22 cellular contexts compared by ENCODE assay signal in the genomic region with DNA sequence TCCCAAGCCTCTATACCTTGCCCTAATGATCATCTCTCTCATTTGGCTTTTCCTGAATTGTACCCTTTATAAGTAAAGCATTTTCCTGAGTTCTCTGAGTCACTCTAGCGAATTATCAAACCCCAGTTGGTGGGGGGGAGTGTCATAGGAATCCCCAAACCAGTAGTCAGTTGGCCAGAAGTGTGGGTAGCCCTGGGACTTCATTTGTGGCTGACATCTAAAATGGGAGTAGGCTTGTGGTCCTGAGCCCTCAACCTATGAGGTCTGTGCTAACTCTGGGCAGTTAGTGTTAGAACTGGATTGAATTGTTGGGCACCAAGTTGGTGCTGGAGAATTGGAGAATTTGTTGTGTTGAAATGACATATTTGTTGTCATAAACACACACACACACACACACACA.
"Had no signal": no experiment of that assay in that cellular context is flagged by ENCODE, and none has a peak within 500 bp of the region (broad histone marks: within the 10 kb centered on the region; RNA-seq: fewer than 3 reads in every experiment).

No MANE protein-coding gene starts in this region.

- H3K27ac ChIP-seq: left lung, lower lobe of right lung, ovary, testis, thyroid gland, transverse colon, vagina had no signal

- H3K4me1 ChIP-seq: testis, transverse colon had no signal

- H3K27me3 ChIP-seq: left lung, ovary, testis, thyroid gland, transverse colon, upper lobe of left lung, vagina had no signal

- H3K9me3 ChIP-seq: left lung, lower lobe of right lung, ovary, testis, thyroid gland, transverse colon, upper lobe of left lung, vagina had no signal

- ATAC-seq: left colon; lower lobe of right lung; naive thymus-derived CD4-positive, alpha-beta T cell; natural killer cell treated with Interleukin-12 subunit alpha and Interleukin-12 subunit beta and Interleukin-15 and Interleukin-18, amount 100 ng/mL, for 72 hours; right cardiac atrium; stimulated activated naive B cell treated with anti-CD40 and anti-IgM and Interleukin-4, amounts not matched to agents 10 μg/mL and 1 μg/mL and 100 μg/mL, for 72 hours had no signal

- H3K36me3 ChIP-seq: left lung, lower lobe of right lung, ovary, thyroid gland, transverse colon, upper lobe of left lung, vagina had no signal

- H3K4me2 ChIP-seq: smooth muscle cell had no signal

- H3K4me3 ChIP-seq: left lung, lower lobe of right lung, ovary, smooth muscle cell, testis, thyroid gland, transverse colon, upper lobe of left lung, vagina had no signal

- DNase-seq: hippocampal formation; kidney glomerular epithelial cell; left colon; left lung; lower lobe of right lung; mammary epithelial cell; mesenchymal stem cell; naive thymus-derived CD4-positive, alpha-beta T cell; ovary; retina; stimulated activated CD4-positive, alpha-beta T cell treated with anti-CD3 and anti-CD28 coated beads, Interleukin-1b, Interleukin-23, amount 100 ng/mL, for 48 hours; stimulated activated CD4-positive, alpha-beta T cell treated with anti-CD3 and anti-CD28 coated beads, Interleukin-2, amount 100 ng/mL, for 48 hours; stimulated activated CD4-positive, alpha-beta T cell treated with anti-CD3 and anti-CD28 coated beads, Interleukin-4, amount 100 ng/mL, for 4 hours; stimulated activated naive B cell treated with anti-CD40 and anti-IgM and Interleukin-4, amounts not matched to agents 10 μg/mL and 1 μg/mL and 100 μg/mL, for 72 hours; testis; thyroid gland; transverse colon had no signal
